Comparison of ENCODE assay signal across 2 cellular contexts in genomic region chr17:41428591-41429326, GRCh38.
TF ChIP-seq lines count a peak whose summit lies in the region.

No MANE protein-coding gene starts in this region.

TF ChIP-seq in IMR-90, 13 proteins besides CTCF, POLR2A, EP300 and RAD21:
- no peak for TF ChIP-seq BHLHE40 (IDR thresholded peaks at IDR 0.05; ENCODE audit: low read depth, low read length)
- 0 out of 2 replicates have a peak, but pooled peaks have one; percentile 16 for TF ChIP-seq FOS (IDR thresholded peaks at IDR 0.05; ENCODE audit: low read depth, low read length)
TF ChIP-seq in IMR-90: peak in this region for 1.

TF ChIP-seq in H1, 55 proteins besides CTCF, POLR2A, EP300 and RAD21:
- TF ChIP-seq FOSL1 (IDR thresholded peaks at IDR 0.05; ENCODE audit: insufficient read depth, low read depth, low read length) (no peak), JUND (IDR thresholded peaks at IDR 0.05; ENCODE audit: low read length) (peak; percentile 65; the same call in 1 of the 2 replicates), BACH1 (IDR thresholded peaks at IDR 0.05; ENCODE audit: low read length) (no peak), TAF7 (optimal IDR thresholded peaks at IDR 0.05; ENCODE audit: borderline replicate concordance, low read depth, low read length) (no peak)
